In the genomic region with DNA sequence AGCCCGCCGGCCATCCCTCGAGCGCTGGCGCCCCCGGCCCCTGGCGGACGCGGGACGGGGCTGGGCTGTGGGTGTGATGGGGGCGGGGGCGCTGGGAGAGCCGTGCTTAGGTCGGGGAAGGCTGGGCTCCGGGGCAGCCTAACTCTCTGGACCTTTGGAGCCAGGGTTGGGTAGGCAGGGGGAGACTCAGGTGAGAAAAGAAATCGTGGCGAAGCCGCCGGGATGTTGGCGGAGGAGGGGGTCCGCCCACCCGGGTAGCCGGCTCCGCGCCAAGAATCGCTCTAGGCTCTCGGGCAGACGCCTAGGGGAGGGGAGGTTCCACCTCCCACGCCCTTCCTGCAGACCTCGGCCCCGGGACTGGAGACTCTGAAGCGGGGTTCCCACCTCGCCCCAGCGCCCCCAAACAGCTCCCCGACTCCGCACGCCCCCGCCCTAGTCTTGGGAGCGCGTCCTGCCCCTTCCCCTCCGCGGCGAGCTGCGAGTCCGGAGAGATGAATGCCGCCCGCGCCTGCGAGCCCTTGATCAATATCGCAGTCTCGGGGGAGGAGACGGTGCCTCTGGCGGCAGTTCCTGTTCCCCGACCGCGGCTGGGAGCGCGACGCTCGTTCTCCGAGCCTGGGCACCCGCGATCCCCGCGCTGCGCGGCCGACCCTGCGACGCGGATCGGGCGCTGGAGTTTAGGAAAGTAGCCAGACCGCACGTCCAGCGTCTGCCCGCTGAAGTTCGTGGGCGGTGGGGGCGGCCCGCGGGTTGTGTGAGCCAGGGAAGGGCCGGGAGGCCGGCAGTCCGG, we compare ENCODE assay signal across 8 cellular contexts. TPM values are rescaled to one million over a fixed set of nuclear protein-coding genes. Genes with fewer than 3 reads are reported as not detected.
DNase-seq lines count a peak whose midpoint lies in the region; ATAC-seq and TF ChIP-seq lines count a peak whose summit lies in the region.

No MANE protein-coding gene starts in this region.

- H3K27ac Mint-ChIP-seq in T-cell (no peak overlapping the region), brain (peak overlapping the region in 2 of 5 experiments; percentile 48 to 69)

- H3K4me3 Mint-ChIP-seq in T-cell: peak overlapping the region; percentile 70 to 75 (median 71)
- peak overlapping the region; percentile 86 to 88 (median 87) for H3K4me3 Mint-ChIP-seq in brain

- CTCF ChIA-PET in T-cell (lab: Charles Lee): no interaction called here

- peak; percentile 64 to 77 (median 75) for ATAC-seq in T-cell (replicated peaks in 1 of 4)
- no peak for ATAC-seq in HG03457 (IDR thresholded peaks at IDR 0.05; ENCODE audit: unreplicated experiment)
- no peak for ATAC-seq in HG02970 (IDR thresholded peaks at IDR 0.05; ENCODE audit: low FRiP score, unreplicated experiment)

- H3K4me1 Mint-ChIP-seq in T-cell (peaks cover 0 to 17% (median 8%) of the 10 kb centered on the region in 3 donors), brain (peaks cover 18% of the 10 kb centered on the region)

- H3K36me3 Mint-ChIP-seq in T-cell: no peaks in the 10 kb centered on the region
- no peaks in the 10 kb centered on the region for H3K36me3 Mint-ChIP-seq in brain

- H3K9me3 Mint-ChIP-seq in T-cell (no peaks in the 10 kb centered on the region), brain (no peaks in the 10 kb centered on the region)

- POLR2A ChIA-PET in T-cell (lab: Charles Lee): no interaction called here

- no peak for TF ChIP-seq CTCF in brain (conservative IDR thresholded peaks at IDR 0.05)

- H3K27me3 Mint-ChIP-seq in T-cell (peaks cover 59 to 72% of the 10 kb centered on the region in 2 donors), brain (peaks cover 39% of the 10 kb centered on the region)

- DNase-seq in activated gamma-delta T cell treated with Interleukin-2 at 50 U/mL for 16 hours (peak; percentile 18), activated gamma-delta T cell (lab: John Stamatoyannopoulos, UW) (no peak), T-cell (peak in 25 of 34 experiments; percentile 3 to 47 (median 19)), left kidney (ENCODE audit: low read depth, low spot score) (peak; percentile 64)
- DNase-seq in stimulated activated CD4-positive, alpha-beta T cell treated with anti-CD3 and anti-CD28 coated beads, Interleukin-4, amount 100 ng/mL, for 24 hours: peak; percentile 29

RNA-seq across cellular contexts. Expression of gene CRHR1, which starts 0.7 kb away (rescaled TPM):
- total RNA-seq in T-cell: not detected
- 4.1 TPM for polyA plus RNA-seq in brain (ENCODE audit: insufficient read depth, low read depth, low replicate concordance)

RNA-seq across cellular contexts. Expression of gene SPPL2C, which starts 59.9 kb away (rescaled TPM):
- total RNA-seq in T-cell: not detected
- not detected for polyA plus RNA-seq in brain (ENCODE audit: insufficient read depth, low read depth, low replicate concordance)

Comparison
In these comparisons a context has a peak if more than half of its experiments do, and no peak if none do; other contexts are left out.
1. ATAC-seq: peak in T-cell (4 of 4); none in HG03457 (single experiment) and HG02970 (single experiment).